In genomic region chr3:54360320-54360719, GRCh38 we compare ENCODE assay signal across 18 cellular contexts.
A peak's percentile ranks its signal among the peaks of the same experiment; 100 is the strongest.
DNase-seq lines count a peak whose midpoint lies in the region; ATAC-seq and TF ChIP-seq lines count a peak whose summit lies in the region.
"Had no signal": no experiment of that assay in that cellular context is flagged by ENCODE, and none has a peak within 500 bp of the region (broad histone marks: within the 10 kb centered on the region; RNA-seq: fewer than 3 reads in every experiment).

No MANE protein-coding gene starts in this region.

- H3K27me3 Mint-ChIP-seq in endodermal cell (ENCODE audit: insufficient read depth) (no peaks in the 10 kb centered on the region), progenitor cell of endocrine pancreas (peaks cover 26% of the 10 kb centered on the region)

- H3K27ac ChIP-seq in MM.1S (ENCODE audit: low read length), result peak overlapping the region; percentile 62; the same call in 1 of the 2 replicates
- no peak overlapping the region for H3K27ac ChIP-seq in endodermal cell (ENCODE audit: low read depth, low read length)
- no peak overlapping the region for H3K27ac ChIP-seq in SJCRH30
- H3K27ac ChIP-seq: C4-2B, SJSA1 had no signal

- H3K27me3 ChIP-seq in MM.1S (replicated peaks; ENCODE audit: insufficient read depth, low read length) (no peaks in the 10 kb centered on the region), endodermal cell (ENCODE audit: control insufficient read depth, insufficient read depth, low read length, poor library complexity, severe bottlenecking) (no peaks in the 10 kb centered on the region), SJCRH30 (no peaks in the 10 kb centered on the region)
- H3K27me3 ChIP-seq: SJSA1 had no signal

- ATAC-seq in Right ventricle myocardium superior (ENCODE audit: poor library complexity) (peak; percentile 18), left cardiac atrium (no peak)
- ATAC-seq: K562 had no signal

- H3K9me3 ChIP-seq in MM.1S (replicated peaks; ENCODE audit: insufficient read depth, low read length) (no peaks in the 10 kb centered on the region), endodermal cell (ENCODE audit: control insufficient read depth, low read length) (no peaks in the 10 kb centered on the region), SJCRH30 (replicated peaks) (no peaks in the 10 kb centered on the region)
- H3K9me3 ChIP-seq: HAP-1, SJSA1 had no signal

- H2AFZ ChIP-seq in MM.1S (ENCODE audit: low read length), result peak overlapping the region; percentile 42

- H3K9ac ChIP-seq in MM.1S (ENCODE audit: low read length) (no peak overlapping the region), endodermal cell (ENCODE audit: extremely low read depth, low read length, poor library complexity, severe bottlenecking) (no peak overlapping the region)

- H3K79me2 ChIP-seq in MM.1S (ENCODE audit: low read length), result no peaks in the 10 kb centered on the region

- no peaks in the 10 kb centered on the region for H3K9me2 ChIP-seq in MM.1S (replicated peaks; ENCODE audit: insufficient read depth, low read length)

- no peaks in the 10 kb centered on the region for H3K36me3 ChIP-seq in MM.1S (replicated peaks; ENCODE audit: insufficient read depth, low read length)
- no peaks in the 10 kb centered on the region for H3K36me3 ChIP-seq in endodermal cell (ENCODE audit: control insufficient read depth, insufficient read depth, low read length)
- no peaks in the 10 kb centered on the region for H3K36me3 ChIP-seq in SJCRH30
- H3K36me3 ChIP-seq: HAP-1, SJSA1 had no signal

- no peaks in the 10 kb centered on the region for H3K36me3 Mint-ChIP-seq in endodermal cell (ENCODE audit: low read depth)
- H3K36me3 Mint-ChIP-seq in progenitor cell of endocrine pancreas (ENCODE audit: insufficient read depth), result no peaks in the 10 kb centered on the region

- DNase-seq in Right ventricle myocardium superior (no peak), left cardiac atrium (no peak), MM.1S (peak; percentile 18), endodermal cell (peak; percentile 61), progenitor cell of endocrine pancreas (ENCODE audit: low spot score, unreplicated experiment) (no peak), foreskin melanocyte (no peak), occipital lobe (lab: John Stamatoyannopoulos, UW) (no peak), SJCRH30 (no peak)
- DNase-seq: MV-4-11, NCI-H1105 treated with DMSO at 0.1 percent for 48 hours, NCI-H2029 treated with DMSO at 0.1 percent for 48 hours, NCI-H2171 treated with DMSO at 0.1 percent for 48 hours, NCI-H446, NCI-H526 treated with DMSO at 0.1 percent for 48 hours had no signal

- H4K20me1 ChIP-seq in MM.1S (ENCODE audit: insufficient read depth, low read length), result no peaks in the 10 kb centered on the region

- H3K4me1 ChIP-seq in MM.1S (ENCODE audit: low read length) (peaks cover 28% of the 10 kb centered on the region), endodermal cell (ENCODE audit: control insufficient read depth, insufficient read depth, low read length) (no peaks in the 10 kb centered on the region), SJCRH30 (no peaks in the 10 kb centered on the region)
- H3K4me1 ChIP-seq: HAP-1, SJSA1 had no signal

- H3K4me2 ChIP-seq in MM.1S (ENCODE audit: low read depth, low read length), result peak overlapping the region; percentile 49

- peak; percentile 34 for TF ChIP-seq CTCF in MM.1S (IDR thresholded peaks at IDR 0.05; ENCODE audit: low read length)
- peak; percentile 76 for TF ChIP-seq CTCF in endodermal cell (conservative IDR thresholded peaks at IDR 0.05)
- peak; percentile 29 for TF ChIP-seq CTCF in progenitor cell of endocrine pancreas (IDR thresholded peaks at IDR 0.05; ENCODE audit: unreplicated experiment)

- 83 to 88% methylated on average over 3 of the region's 3 CpGs for WGBS in endodermal cell (ENCODE audit: insufficient coverage in 1 of 2, insufficient read length in 1 of 2), 2 experiments

- H3F3A ChIP-seq in MM.1S (ENCODE audit: insufficient read depth, low read length), result peaks cover 6% of the 10 kb centered on the region

- H3K27ac Mint-ChIP-seq in endodermal cell, result no peak overlapping the region
- no peak overlapping the region for H3K27ac Mint-ChIP-seq in progenitor cell of endocrine pancreas

- H3K4me1 Mint-ChIP-seq in endodermal cell (no peaks in the 10 kb centered on the region), progenitor cell of endocrine pancreas (ENCODE audit: low read depth) (no peaks in the 10 kb centered on the region)

- no peak overlapping the region for H3K4me3 Mint-ChIP-seq in endodermal cell
- no peak overlapping the region for H3K4me3 Mint-ChIP-seq in progenitor cell of endocrine pancreas (ENCODE audit: low read depth)

- H3K9me3 Mint-ChIP-seq in endodermal cell (no peaks in the 10 kb centered on the region), progenitor cell of endocrine pancreas (ENCODE audit: low read depth) (no peaks in the 10 kb centered on the region)

- intact Hi-C loops in Right ventricle myocardium superior (cut with DNase I), result no loop called here
- intact Hi-C loops in left cardiac atrium (cut with DNase I), result no loop called here

- H3K4me3 ChIP-seq in MM.1S (ENCODE audit: low read length), result 0 out of 2 replicates have a peak overlapping the region, but pooled peaks have one; percentile 13
- H3K4me3 ChIP-seq in endodermal cell (ENCODE audit: low read length), result no peak overlapping the region
- no peak overlapping the region for H3K4me3 ChIP-seq in SJCRH30
- H3K4me3 ChIP-seq: HAP-1, K562, SJSA1 had no signal

Comparison
In these comparisons a context has a peak if more than half of its experiments do, and no peak if none do; other contexts are left out.
1. DNase-seq: peak in MM.1S (single experiment) and endodermal cell (single experiment); none in Right ventricle myocardium superior (single experiment), left cardiac atrium (single experiment), progenitor cell of endocrine pancreas (single experiment), foreskin melanocyte (single experiment), occipital lobe (single experiment) and SJCRH30 (0 of 2).
2. Peak in every context shown above with its lines, with median percentiles within 50 percentile points of each other: CTCF ChIP-seq.